Comparison of ENCODE assay signal across 1 cellular context in genomic region chr12:19404232-19404880, GRCh38.
TF ChIP-seq lines count a peak whose summit lies in the region.

No MANE protein-coding gene starts in this region.

TF ChIP-seq in H1, 55 proteins besides CTCF, POLR2A, EP300 and RAD21:
- TF ChIP-seq SP4 (IDR thresholded peaks at IDR 0.05; ENCODE audit: low read length) (no peak), TAF1 (IDR thresholded peaks at IDR 0.05; ENCODE audit: low read depth, low read length) (no peak), HDAC6 (IDR thresholded peaks at IDR 0.05; ENCODE audit: low read depth, low read length) (no peak), GABPA (IDR thresholded peaks at IDR 0.05; ENCODE audit: borderline replicate concordance, insufficient read depth, low read length) (no peak), CHD2 (IDR thresholded peaks at IDR 0.05; ENCODE audit: low read length) (no peak), CBX8 (IDR thresholded peaks at IDR 0.05; ENCODE audit: borderline replicate concordance, low read depth, low read length) (no peak), MAFK (IDR thresholded peaks at IDR 0.05; ENCODE audit: low read depth, low read length) (no peak), FOSL1 (IDR thresholded peaks at IDR 0.05; ENCODE audit: insufficient read depth, low read depth, low read length) (no peak), RNF2 (IDR thresholded peaks at IDR 0.05; ENCODE audit: borderline replicate concordance, low read depth, low read length, missing control alignments, poor library complexity, severe bottlenecking) (no peak), RBBP5 (IDR thresholded peaks at IDR 0.05; ENCODE audit: borderline replicate concordance, low read depth, low read length) (no peak), TEAD4 (IDR thresholded peaks at IDR 0.05; ENCODE audit: low read depth, low read length) (no peak), SUZ12 (IDR thresholded peaks at IDR 0.05; ENCODE audit: low read length) (no peak)
